In genomic region chr12:68631177-68631576, GRCh38 we compare ENCODE assay signal across 14 cellular contexts. TPM values are rescaled to one million over a fixed set of nuclear protein-coding genes. Genes with fewer than 3 reads are reported as not detected.
DNase-seq lines count a peak whose midpoint lies in the region; ATAC-seq and TF ChIP-seq lines count a peak whose summit lies in the region.
"Had no signal": no experiment of that assay in that cellular context is flagged by ENCODE, and none has a peak within 500 bp of the region (broad histone marks: within the 10 kb centered on the region; RNA-seq: fewer than 3 reads in every experiment).

No MANE protein-coding gene starts in this region.

- H3K4me1 ChIP-seq in IMR-90 (ENCODE audit: control insufficient read depth, insufficient read depth, low read length) = peaks cover 5% of the 10 kb centered on the region; the same call in 1 of the 2 replicates

- H3K27me3 ChIP-seq in IMR-90 (ENCODE audit: control insufficient read depth, insufficient read depth, low read length) = no peaks in the 10 kb centered on the region
- H3K27me3 ChIP-seq: ovary, tibial artery had no signal

- no peak overlapping the region for H3K4me3 ChIP-seq in IMR-90 (ENCODE audit: insufficient read depth, low read depth, low read length)
- H3K4me3 ChIP-seq: lung, ovary, tibial artery had no signal

- peaks cover 52% of the 10 kb centered on the region for H3K4me1 Mint-ChIP-seq in T-helper 1 cell treated with Interleukin-12 subunit alpha and Interleukin-12 subunit beta and Interleukin-4 antibody, amounts not matched to agents 30 μg/mL and 1 μg/mL, for 36 hours (ENCODE audit: low read depth)
- H3K4me1 Mint-ChIP-seq in activated naive CD8-positive, alpha-beta T cell treated with anti-CD3 and anti-CD28 coated beads, Interleukin-2, amount 50 U/mL, for 24 hours = peaks cover 90% of the 10 kb centered on the region
- peaks cover 35% of the 10 kb centered on the region for H3K4me1 Mint-ChIP-seq in nephron

- BruUV-seq in IMR-90 (replicated peaks; lab: Mats Ljungman, UMichigan) = no TSS peak

- no peak overlapping the region for H3K18ac ChIP-seq in IMR-90 (ENCODE audit: low read depth, low read length)

- H3K23ac ChIP-seq in IMR-90 (ENCODE audit: low read depth, low read length) = no peak overlapping the region

- H4K5ac ChIP-seq in IMR-90 (ENCODE audit: low read depth, low read length) = no peak overlapping the region

- peak; percentile 17; the same call in 1 of the 2 replicates for ATAC-seq in IMR-90 (ENCODE audit: low read depth)
- no peak for ATAC-seq in activated naive CD8-positive, alpha-beta T cell treated with anti-CD3 and anti-CD28 coated beads, Interleukin-2, amount 50 U/mL, for 24 hours
- no peak for ATAC-seq in GM21737 (IDR thresholded peaks at IDR 0.05; ENCODE audit: unreplicated experiment)

- dilution Hi-C loops in IMR-90 (cut with HindIII; ENCODE audit: low sequenced_read_pairs, unreplicated experiment) = no loop called here

- no peak overlapping the region for H3K27ac ChIP-seq in IMR-90 (ENCODE audit: insufficient read depth, low read length)
- H3K27ac ChIP-seq: ovary, tibial artery had no signal

- H3K4me2 ChIP-seq in IMR-90 (ENCODE audit: low read depth, low read length) = no peak overlapping the region

- no peak overlapping the region for H4K91ac ChIP-seq in IMR-90 (ENCODE audit: insufficient read depth, low read depth, low read length)

- H3K56ac ChIP-seq in IMR-90 (ENCODE audit: extremely low read depth, insufficient read depth, low read length) = no peak overlapping the region

- no peak overlapping the region for H2BK20ac ChIP-seq in IMR-90 (ENCODE audit: low read depth, low read length)

- no peak overlapping the region for H3K4ac ChIP-seq in IMR-90 (ENCODE audit: low read depth, low read length)

- WGBS in IMR-90 (ENCODE audit: extremely low coverage in 2 of 2, insufficient read length in 1 of 2), 2 experiments = no CpG with 5 or more reads among the region's 2 CpGs

- CTCF ChIA-PET in IMR-90 (lab: Yijun Ruan, JAX) = no interaction called here

- no peak overlapping the region for H2AK9ac ChIP-seq in IMR-90 (replicated peaks; ENCODE audit: low read depth, low read length, poor library complexity)

- intact Hi-C loops in IMR-90 (cut with micrococcal nuclease) = no loop called here

- H3K27ac Mint-ChIP-seq in T-helper 1 cell treated with Interleukin-12 subunit alpha and Interleukin-12 subunit beta and Interleukin-4 antibody, amounts not matched to agents 30 μg/mL and 1 μg/mL, for 36 hours = peak overlapping the region; percentile 1
- H3K27ac Mint-ChIP-seq in activated naive CD8-positive, alpha-beta T cell treated with anti-CD3 and anti-CD28 coated beads, Interleukin-2, amount 50 U/mL, for 24 hours = peak overlapping the region; percentile 49
- peak overlapping the region; percentile 0 to 17 (median 5) for H3K27ac Mint-ChIP-seq in nephron

- no peak overlapping the region for H3K4me3 Mint-ChIP-seq in T-helper 1 cell treated with Interleukin-12 subunit alpha and Interleukin-12 subunit beta and Interleukin-4 antibody, amounts not matched to agents 30 μg/mL and 1 μg/mL, for 36 hours
- peak overlapping the region; percentile 1 for H3K4me3 Mint-ChIP-seq in activated naive CD8-positive, alpha-beta T cell treated with anti-CD3 and anti-CD28 coated beads, Interleukin-2, amount 50 U/mL, for 24 hours
- H3K4me3 Mint-ChIP-seq in nephron = no peak overlapping the region

- no peak overlapping the region for H3K9ac ChIP-seq in IMR-90 (ENCODE audit: low read depth, low read length)

- POLR2A ChIA-PET in IMR-90 (lab: Charles Lee; ENCODE audit: unreplicated experiment) = interaction anchor here (0.6 kb wide), 1 partner anchor 1196 kb away, joined by 3 read pairs; no protein-coding TSS in a partner anchor

- no peak for DNase-seq in T-helper 1 cell
- peak; percentile 22 for DNase-seq in IMR-90
- no peak for DNase-seq in activated naive CD8-positive, alpha-beta T cell treated with anti-CD3 and anti-CD28 coated beads, Interleukin-2, amount 50 U/mL, for 24 hours
- DNase-seq in foreskin melanocyte = no peak
- DNase-seq in glomerular visceral epithelial cell (ENCODE audit: extremely low spot score) = no peak
- DNase-seq: 8988T; activated CD4-positive, alpha-beta T cell treated with anti-CD3 and anti-CD28 coated beads for 48 hours; Calu3; ovary; tibial artery had no signal

- H3K36me3 Mint-ChIP-seq in T-helper 1 cell treated with Interleukin-12 subunit alpha and Interleukin-12 subunit beta and Interleukin-4 antibody, amounts not matched to agents 30 μg/mL and 1 μg/mL, for 36 hours (ENCODE audit: low read depth) = peaks cover 40% of the 10 kb centered on the region
- H3K36me3 Mint-ChIP-seq in activated naive CD8-positive, alpha-beta T cell treated with anti-CD3 and anti-CD28 coated beads, Interleukin-2, amount 50 U/mL, for 24 hours (ENCODE audit: low read depth) = peaks cover 41% of the 10 kb centered on the region
- H3K36me3 Mint-ChIP-seq in nephron (ENCODE audit: low read depth) = peaks cover 26% of the 10 kb centered on the region

- H2BK120ac ChIP-seq in IMR-90 (ENCODE audit: low read depth, low read length) = no peak overlapping the region

- H2BK15ac ChIP-seq in IMR-90 (ENCODE audit: low read depth, low read length) = no peak overlapping the region

- H3K9me3 Mint-ChIP-seq in T-helper 1 cell treated with Interleukin-12 subunit alpha and Interleukin-12 subunit beta and Interleukin-4 antibody, amounts not matched to agents 30 μg/mL and 1 μg/mL, for 36 hours = peaks cover 12% of the 10 kb centered on the region
- peaks cover 13% of the 10 kb centered on the region for H3K9me3 Mint-ChIP-seq in activated naive CD8-positive, alpha-beta T cell treated with anti-CD3 and anti-CD28 coated beads, Interleukin-2, amount 50 U/mL, for 24 hours
- peaks cover 18% of the 10 kb centered on the region for H3K9me3 Mint-ChIP-seq in nephron

- no peak for TF ChIP-seq CTCF in IMR-90 (conservative IDR thresholded peaks at IDR 0.05; ENCODE audit: low read depth, low read length)
- TF ChIP-seq CTCF in nephron (IDR thresholded peaks at IDR 0.05; ENCODE audit: unreplicated experiment in 3 of 3) = no peak

- peaks cover 3% of the 10 kb centered on the region; the same call in 1 of the 2 replicates for H3K9me3 ChIP-seq in IMR-90 (ENCODE audit: control insufficient read depth, insufficient read depth, low read length)
- H3K9me3 ChIP-seq: ovary had no signal

- no peak overlapping the region for H2AK5ac ChIP-seq in IMR-90 (ENCODE audit: low read depth, low read length)

- H2AFZ ChIP-seq in IMR-90 (replicated peaks; ENCODE audit: low read length, poor library complexity) = no peak overlapping the region

- peaks cover 13% of the 10 kb centered on the region for H3K36me3 ChIP-seq in IMR-90 (ENCODE audit: control insufficient read depth, insufficient read depth, low read length)
- H3K36me3 ChIP-seq: ovary had no signal

- H4K20me1 ChIP-seq in IMR-90 (ENCODE audit: insufficient read depth, low read length) = peaks cover 88% of the 10 kb centered on the region

- TF ChIP-seq RAD21 in IMR-90 (IDR thresholded peaks at IDR 0.05; ENCODE audit: low read length) = no peak

- no peak for TF ChIP-seq POLR2A in IMR-90 (IDR thresholded peaks at IDR 0.05; ENCODE audit: low read depth, low read length)

- in situ Hi-C loops in IMR-90 (cut with MboI; ENCODE audit: low sequenced_read_pairs) = no loop called here

- no peaks in the 10 kb centered on the region for H3K27me3 Mint-ChIP-seq in T-helper 1 cell treated with Interleukin-12 subunit alpha and Interleukin-12 subunit beta and Interleukin-4 antibody, amounts not matched to agents 30 μg/mL and 1 μg/mL, for 36 hours (ENCODE audit: low read depth)
- H3K27me3 Mint-ChIP-seq in activated naive CD8-positive, alpha-beta T cell treated with anti-CD3 and anti-CD28 coated beads, Interleukin-2, amount 50 U/mL, for 24 hours = no peaks in the 10 kb centered on the region
- H3K27me3 Mint-ChIP-seq in nephron (ENCODE audit: low read depth) = no peaks in the 10 kb centered on the region

- H3K14ac ChIP-seq in IMR-90 (replicated peaks; ENCODE audit: low read depth, low read length) = no peak overlapping the region

- H2BK5ac ChIP-seq in IMR-90 (ENCODE audit: low read depth, low read length, poor library complexity, severe bottlenecking) = peak overlapping the region; percentile 21

- H3K9me1 ChIP-seq in IMR-90 (ENCODE audit: insufficient read depth, low read length) = peaks cover 5% of the 10 kb centered on the region; the same call in 1 of the 2 replicates

- H3K79me1 ChIP-seq in IMR-90 (ENCODE audit: low read depth in 1 of 2, low read length in 2 of 2) = peaks cover 5 to 58% of the 10 kb centered on the region in 2 experiments; a peak in 3 of 4 replicates

- H4K8ac ChIP-seq in IMR-90 (ENCODE audit: low read depth in 2 of 2, low read length in 2 of 2) = no peak overlapping the region

TF ChIP-seq in IMR-90, 13 proteins besides CTCF, POLR2A, EP300 and RAD21 (continues in another document):
- TF ChIP-seq BHLHE40 (IDR thresholded peaks at IDR 0.05; ENCODE audit: low read depth, low read length) (no peak), SMC3 (IDR thresholded peaks at IDR 0.05; ENCODE audit: low read depth, low read length) (no peak), CHD1 (IDR thresholded peaks at IDR 0.05; ENCODE audit: low read depth, low read length) (no peak), MAFK (IDR thresholded peaks at IDR 0.05; ENCODE audit: low read depth, low read length) (no peak), RFX5 (IDR thresholded peaks at IDR 0.05; ENCODE audit: low read depth, low read length) (no peak), ELK1 (IDR thresholded peaks at IDR 0.05; ENCODE audit: borderline replicate concordance, low read depth, low read length) (no peak), MXI1 (IDR thresholded peaks at IDR 0.05; ENCODE audit: borderline replicate concordance, low read depth, low read length) (no peak), NFE2L2 (IDR thresholded peaks at IDR 0.05; ENCODE audit: low read depth, low read length) (no peak), MAZ (IDR thresholded peaks at IDR 0.05; ENCODE audit: borderline replicate concordance, low read depth, low read length) (no peak)

RNA-seq across cellular contexts. Expression of gene RAP1B, which starts 20.5 kb away (rescaled TPM):
- 200 and 262 TPM in 2 replicates for total RNA-seq in IMR-90 (2012; rRNA removed)
- 114 and 159 TPM in 2 replicates for polyA plus RNA-seq in IMR-90 (2012; rRNA removed)
- 56.5 and 87.8 TPM in 2 replicates for polyA plus RNA-seq in IMR-90 (2012; cell fraction: cytosol; rRNA removed)
- polyA plus RNA-seq in IMR-90 (2012; cell fraction: nucleus; rRNA removed; ENCODE audit: low replicate concordance) = 16.7 and 90.0 TPM in 2 replicates

RNA-seq across cellular contexts. Expression of gene NUP107, which starts 55.6 kb away (rescaled TPM):
- total RNA-seq in IMR-90 (2012; rRNA removed) = 54.4 and 69.7 TPM in 2 replicates
- polyA plus RNA-seq in IMR-90 (2012; rRNA removed) = 33.7 and 34.5 TPM in 2 replicates
- polyA plus RNA-seq in IMR-90 (2012; cell fraction: cytosol; rRNA removed) = 3.3 and 4.8 TPM in 2 replicates
- polyA plus RNA-seq in IMR-90 (2012; cell fraction: nucleus; rRNA removed; ENCODE audit: low replicate concordance) = 5.3 and 40.5 TPM in 2 replicates
